Comparison of ENCODE assay signal across 7 cellular contexts in genomic region chr19:47111081-47111589, GRCh38. TPM values are rescaled to one million over a fixed set of nuclear protein-coding genes. Genes with fewer than 3 reads are reported as not detected.
DNase-seq lines count a peak whose midpoint lies in the region; ATAC-seq and TF ChIP-seq lines count a peak whose summit lies in the region.

No MANE protein-coding gene starts in this region.

- peak overlapping the region; percentile 98 for H3K27ac Mint-ChIP-seq in T-helper 17 cell
- peak overlapping the region; percentile 98 for H3K27ac Mint-ChIP-seq in stimulated activated memory B cell treated with anti-CD40 and anti-IgM and Interleukin-4, amounts not matched to agents 10 μg/mL and 1 μg/mL and 100 μg/mL, for 72 hours

- H3K9ac ChIP-seq in mammary epithelial cell (ENCODE audit: insufficient read depth, low read length) = peak overlapping the region; percentile 99

- no peaks in the 10 kb centered on the region for H3K27me3 Mint-ChIP-seq in T-helper 17 cell
- no peaks in the 10 kb centered on the region for H3K27me3 Mint-ChIP-seq in stimulated activated memory B cell treated with anti-CD40 and anti-IgM and Interleukin-4, amounts not matched to agents 10 μg/mL and 1 μg/mL and 100 μg/mL, for 72 hours

- peaks cover 12% of the 10 kb centered on the region for H3K36me3 Mint-ChIP-seq in T-helper 17 cell (ENCODE audit: low read depth)
- H3K36me3 Mint-ChIP-seq in stimulated activated memory B cell treated with anti-CD40 and anti-IgM and Interleukin-4, amounts not matched to agents 10 μg/mL and 1 μg/mL and 100 μg/mL, for 72 hours = peaks cover 36% of the 10 kb centered on the region

- H4K20me1 ChIP-seq in mammary epithelial cell (ENCODE audit: insufficient read depth, low read length) = no peaks in the 10 kb centered on the region

- ATAC-seq in T-helper 17 cell = no peak
- ATAC-seq in stimulated activated memory B cell treated with anti-CD40 and anti-IgM and Interleukin-4, amounts not matched to agents 10 μg/mL and 1 μg/mL and 100 μg/mL, for 72 hours = no peak
- ATAC-seq in GM21723 (IDR thresholded peaks at IDR 0.05; ENCODE audit: unreplicated experiment) = no peak
- no peak for ATAC-seq in HG02885 (IDR thresholded peaks at IDR 0.05; ENCODE audit: poor library complexity, unreplicated experiment)

- in situ Hi-C loops in mammary epithelial cell (cut with MboI; ENCODE audit: low sequenced_read_pairs in 2 of 2) = no loop called here

- BruUV-seq in mammary epithelial cell (replicated peaks; lab: Mats Ljungman, UMichigan) = no TSS peak

- peak overlapping the region; percentile 94 for H3K4me3 Mint-ChIP-seq in T-helper 17 cell
- H3K4me3 Mint-ChIP-seq in stimulated activated memory B cell treated with anti-CD40 and anti-IgM and Interleukin-4, amounts not matched to agents 10 μg/mL and 1 μg/mL and 100 μg/mL, for 72 hours = peak overlapping the region; percentile 95

- dilution Hi-C loops in mammary epithelial cell (cut with HindIII; ENCODE audit: low sequenced_read_pairs) = no loop called here

- peak overlapping the region; percentile 95 for H3K4me2 ChIP-seq in mammary epithelial cell (ENCODE audit: insufficient read depth, low read depth, low read length)

- TF ChIP-seq CTCF in mammary epithelial cell (conservative IDR thresholded peaks at IDR 0.05 in 1 of 2, IDR thresholded peaks at IDR 0.05 in 1 of 2; ENCODE audit: extremely low read depth in 1 of 2, insufficient read depth in 1 of 2, low read depth in 1 of 2, low read length in 2 of 2) (no peak), lower leg skin (IDR thresholded peaks at IDR 0.05) (no peak)

- peaks cover 38% of the 10 kb centered on the region for H3K4me1 ChIP-seq in mammary epithelial cell (ENCODE audit: insufficient read depth, low read length)

- H3K27ac ChIP-seq in mammary epithelial cell (ENCODE audit: insufficient read depth, low read depth, low read length) = peak overlapping the region; percentile 87

- CTCF ChIA-PET in mammary epithelial cell (lab: Charles Lee; ENCODE audit: low non-redundant PET) = no interaction called here

- peaks cover 59% of the 10 kb centered on the region for H3K79me2 ChIP-seq in mammary epithelial cell (ENCODE audit: insufficient read depth, low read length)

- peaks cover 3% of the 10 kb centered on the region for H3K36me3 ChIP-seq in mammary epithelial cell (ENCODE audit: insufficient read depth, low read length)

- no peaks in the 10 kb centered on the region for H3K9me3 ChIP-seq in T-helper 17 cell (ENCODE audit: control insufficient read depth, low read length, poor library complexity, severe bottlenecking)
- no peaks in the 10 kb centered on the region for H3K9me3 ChIP-seq in mammary epithelial cell (replicated peaks; ENCODE audit: insufficient read depth, low read length)

- H3K9me3 Mint-ChIP-seq in stimulated activated memory B cell treated with anti-CD40 and anti-IgM and Interleukin-4, amounts not matched to agents 10 μg/mL and 1 μg/mL and 100 μg/mL, for 72 hours = no peaks in the 10 kb centered on the region

- no peak overlapping the region for H2AFZ ChIP-seq in mammary epithelial cell (ENCODE audit: low read depth, low read length)

- intact Hi-C loops in mammary epithelial cell (cut with micrococcal nuclease) (loop anchor here (5.0 kb wide), 2 partner anchors 249 to 364 kb away; partner anchors contain the start of genes ARHGAP35, FKRP and STRN4), lower leg skin (cut with DNase I; ENCODE audit: low total_unique reads) (no loop called here)

- peak; percentile 30 for DNase-seq in HCEC 1CT
- DNase-seq in T-helper 17 cell = peak; percentile 30 to 51 (median 33)
- DNase-seq in mammary epithelial cell = peak; percentile 28
- DNase-seq in lower leg skin (ENCODE audit: low spot score in 2 of 2) = peak in 1 of 2 donors; percentile 90

- no peaks in the 10 kb centered on the region for H3K27me3 ChIP-seq in mammary epithelial cell (ENCODE audit: insufficient read depth, low read length)

- H3K4me3 ChIP-seq in mammary epithelial cell (replicated peaks in 1 of 3; ENCODE audit: insufficient read depth in 1 of 3, low read depth in 2 of 3, low read length in 3 of 3) = peak overlapping the region; percentile 55 to 96 (median 81)
- H3K4me3 ChIP-seq in lower leg skin (ENCODE audit: low read depth, poor library complexity, severe bottlenecking) = peak overlapping the region; percentile 94

- TF ChIP-seq POLR2A in lower leg skin (IDR thresholded peaks at IDR 0.05) = no peak

- 2% methylated on average over 23 of the region's 30 CpGs for WGBS in mammary epithelial cell (ENCODE audit: low coverage, missing lambda C conversion rate)
- 0 to 1% methylated on average over 30 of the region's 30 CpGs for WGBS in lower leg skin, 2 donors

- H3K4me1 Mint-ChIP-seq in T-helper 17 cell = peaks cover 43% of the 10 kb centered on the region
- H3K4me1 Mint-ChIP-seq in stimulated activated memory B cell treated with anti-CD40 and anti-IgM and Interleukin-4, amounts not matched to agents 10 μg/mL and 1 μg/mL and 100 μg/mL, for 72 hours = peaks cover 48% of the 10 kb centered on the region

RNA-seq across cellular contexts. Expression of gene ZC3H4, which starts 2.4 kb away (rescaled TPM):
- total RNA-seq in T-helper 17 cell (10 to 100 TPM; 58.4 to 60.7 TPM), mammary epithelial cell (10 to 100 TPM; 13.8 to 57.8 TPM), lower leg skin (10 to 100 TPM; 21.8 to 29.5 (median 27.6) TPM)
- polyA plus RNA-seq in mammary epithelial cell = 10.0 TPM
- polyA minus RNA-seq in mammary epithelial cell = 36.8 TPM

RNA-seq across cellular contexts. Expression of gene SAE1, which starts 19.5 kb away (rescaled TPM):
- total RNA-seq in T-helper 17 cell (10 to 100 TPM; 36.2 to 37.0 TPM), mammary epithelial cell (100 to 1,000 TPM in 1 of 2 donors, 10 to 100 TPM in 1; 62.0 to 106 TPM), lower leg skin (10 to 100 TPM; 38.8 to 56.1 (median 44.2) TPM)
- 107 TPM for polyA plus RNA-seq in mammary epithelial cell
- polyA minus RNA-seq in mammary epithelial cell = 52.1 TPM
